Comparison of ENCODE assay signal across 14 cellular contexts in genomic region chr3:152282813-152283212, GRCh38. TPM values are rescaled to one million over a fixed set of nuclear protein-coding genes. Genes with fewer than 3 reads are reported as not detected.
A peak's percentile ranks its signal among the peaks of the same experiment; 100 is the strongest.
DNase-seq lines count a peak whose midpoint lies in the region; ATAC-seq and TF ChIP-seq lines count a peak whose summit lies in the region.
"Had no signal": no experiment of that assay in that cellular context is flagged by ENCODE, and none has a peak within 500 bp of the region (broad histone marks: within the 10 kb centered on the region; RNA-seq: fewer than 3 reads in every experiment).

No MANE protein-coding gene starts in this region.

- no peak for TF ChIP-seq CTCF in GM12864 (IDR thresholded peaks at IDR 0.05; ENCODE audit: low read depth, low read length, missing control alignments)
- TF ChIP-seq CTCF in fibroblast of lung (conservative IDR thresholded peaks at IDR 0.05 in 1 of 2, IDR thresholded peaks at IDR 0.05 in 1 of 2; ENCODE audit: low read depth in 1 of 2, low read length in 2 of 2): no peak
- TF ChIP-seq CTCF in gastrocnemius medialis (IDR thresholded peaks at IDR 0.05 in 4 of 5, conservative IDR thresholded peaks at IDR 0.05 in 1 of 5): no peak

- H3K9me3 ChIP-seq in fibroblast of lung (ENCODE audit: control insufficient read depth, insufficient read depth, low read depth, low read length): no peaks in the 10 kb centered on the region
- H3K9me3 ChIP-seq in gastrocnemius medialis: no peaks in the 10 kb centered on the region
- H3K9me3 ChIP-seq: upper lobe of left lung had no signal

- DNase-seq in GM12864 (ENCODE audit: low read depth): no peak
- no peak for DNase-seq in T-cell
- no peak for DNase-seq in fibroblast of lung (ENCODE audit: low read depth in 2 of 2)
- DNase-seq in gastrocnemius medialis: no peak
- no peak for DNase-seq in DMS53 (lab: John Stamatoyannopoulos, UW)
- no peak for DNase-seq in NCI-H1436 treated with DMSO at 0.1 percent for 48 hours (lab: John Stamatoyannopoulos, UW)
- DNase-seq in NCI-H2171 treated with DMSO at 0.1 percent for 48 hours (lab: John Stamatoyannopoulos, UW): no peak
- DNase-seq: activated gamma-delta T cell; DMS79; NCI-H748 treated with DMSO at 0.1 percent for 48 hours; stimulated activated CD4-positive, alpha-beta T cell treated with anti-CD3 and anti-CD28 coated beads, Interleukin-4, amount 100 ng/mL, for 1 hour; T1000; upper lobe of left lung had no signal

- no peak overlapping the region for H3K9ac ChIP-seq in fibroblast of lung (ENCODE audit: insufficient read depth, low read length)

- H3K27ac Mint-ChIP-seq in T-cell: peak overlapping the region; percentile 79 to 83

- peaks cover 1% of the 10 kb centered on the region for H4K20me1 ChIP-seq in fibroblast of lung (ENCODE audit: control insufficient read depth, extremely low read depth, insufficient read depth, low read length)

- no peaks in the 10 kb centered on the region for H3K27me3 Mint-ChIP-seq in T-cell

- H3K79me2 ChIP-seq in fibroblast of lung (ENCODE audit: control insufficient read depth, insufficient read depth, low read length): peaks cover 95% of the 10 kb centered on the region

- H3K4me1 Mint-ChIP-seq in T-cell: peaks cover 82 to 90% (median 84%) of the 10 kb centered on the region in 3 donors

- in situ Hi-C loops in gastrocnemius medialis (cut with MboI; ENCODE audit: low sequenced_read_pairs in 4 of 4): no loop called here

- peak overlapping the region; percentile 1 for H3K4me2 ChIP-seq in fibroblast of lung (ENCODE audit: extremely low read depth, insufficient read depth, low read length)
- H3K4me2 ChIP-seq: GM23338 had no signal

- POLR2A ChIA-PET in T-cell (lab: Charles Lee): interaction anchor here (0.6 to 1.8 kb wide), 6 partner anchors 13 to 182 kb away, joined by 3 to 15 read pairs (median 4); no protein-coding TSS in a partner anchor

- no peak for ATAC-seq in T-cell (replicated peaks in 1 of 4)
- peak; percentile 43 to 47 for ATAC-seq in gastrocnemius medialis
- ATAC-seq: GM23338 had no signal

- H3K27me3 ChIP-seq in fibroblast of lung (ENCODE audit: control insufficient read depth, insufficient read depth, low read length) (no peaks in the 10 kb centered on the region), gastrocnemius medialis (no peaks in the 10 kb centered on the region)
- H3K27me3 ChIP-seq: upper lobe of left lung had no signal

- no peak overlapping the region for H3K27ac ChIP-seq in fibroblast of lung (ENCODE audit: insufficient read depth, low read length)
- peak overlapping the region; percentile 96 to 99 (median 97) for H3K27ac ChIP-seq in gastrocnemius medialis

- CTCF ChIA-PET in T-cell (lab: Charles Lee): interaction anchor here (0.5 to 3.0 kb wide), 7 partner anchors 9 to 39 kb away, joined by 3 to 9 read pairs (median 4); no protein-coding TSS in a partner anchor

- no peaks in the 10 kb centered on the region for H3K9me3 Mint-ChIP-seq in T-cell
- H3K9me3 Mint-ChIP-seq: GM23338 had no signal

- intact Hi-C loops in gastrocnemius medialis (cut with DNase I; ENCODE audit: low total_unique reads): no loop called here

- no peak for TF ChIP-seq POLR2A in gastrocnemius medialis (IDR thresholded peaks at IDR 0.05)

- no peaks in the 10 kb centered on the region for H3K36me3 Mint-ChIP-seq in T-cell

- peak overlapping the region; percentile 2; the same call in 1 of the 2 replicates for H3K4me3 ChIP-seq in GM12864 (ENCODE audit: low read depth, low read length)
- H3K4me3 ChIP-seq in fibroblast of lung (replicated peaks in 1 of 4; ENCODE audit: control extremely low read depth in 1 of 4, insufficient read depth in 1 of 4, low read depth in 3 of 4, low read length in 4 of 4): no peak overlapping the region
- no peak overlapping the region for H3K4me3 ChIP-seq in gastrocnemius medialis
- H3K4me3 ChIP-seq: GM23338, upper lobe of left lung had no signal

- peaks cover 2% of the 10 kb centered on the region for H3K4me1 ChIP-seq in fibroblast of lung (ENCODE audit: control insufficient read depth, extremely low read depth, insufficient read depth, low read length)
- peaks cover 92 to 95% of the 10 kb centered on the region in 2 donors for H3K4me1 ChIP-seq in gastrocnemius medialis

- no peaks in the 10 kb centered on the region for H3K36me3 ChIP-seq in fibroblast of lung (ENCODE audit: control insufficient read depth, insufficient read depth, low read length)
- no peaks in the 10 kb centered on the region for H3K36me3 ChIP-seq in gastrocnemius medialis
- H3K36me3 ChIP-seq: upper lobe of left lung had no signal

- H3K4me3 Mint-ChIP-seq in T-cell: peak overlapping the region; percentile 46 to 71 (median 54)
- H3K4me3 Mint-ChIP-seq: GM23338 had no signal

- no peak overlapping the region for H2AFZ ChIP-seq in fibroblast of lung (ENCODE audit: low read length)
- H2AFZ ChIP-seq: GM23338 had no signal

RNA-seq across cellular contexts. Expression of gene MBNL1, which starts 14.1 kb away (rescaled TPM):
- 100 to 1,000 TPM; 408 to 705 (median 423) TPM for total RNA-seq in T-cell
- 196 and 213 TPM in 2 replicates for total RNA-seq in fibroblast of lung
- polyA plus RNA-seq in fibroblast of lung: 145 and 150 TPM in 2 replicates
- polyA plus RNA-seq in fibroblast of lung (2012): 83.0 and 112 TPM in 2 replicates
- polyA minus RNA-seq in fibroblast of lung (ENCODE audit: low replicate concordance): 204 and 278 TPM in 2 replicates
- total RNA-seq in gastrocnemius medialis: 100 to 1,000 TPM; 519 to 597 (median 557) TPM

Comparison
In these comparisons a context has a peak if more than half of its experiments do, and no peak if none do; other contexts are left out.
1. ATAC-seq: peak in gastrocnemius medialis (2 of 2); none in T-cell (0 of 4).